2 cellular contexts compared by ENCODE assay signal in the genomic region with DNA sequence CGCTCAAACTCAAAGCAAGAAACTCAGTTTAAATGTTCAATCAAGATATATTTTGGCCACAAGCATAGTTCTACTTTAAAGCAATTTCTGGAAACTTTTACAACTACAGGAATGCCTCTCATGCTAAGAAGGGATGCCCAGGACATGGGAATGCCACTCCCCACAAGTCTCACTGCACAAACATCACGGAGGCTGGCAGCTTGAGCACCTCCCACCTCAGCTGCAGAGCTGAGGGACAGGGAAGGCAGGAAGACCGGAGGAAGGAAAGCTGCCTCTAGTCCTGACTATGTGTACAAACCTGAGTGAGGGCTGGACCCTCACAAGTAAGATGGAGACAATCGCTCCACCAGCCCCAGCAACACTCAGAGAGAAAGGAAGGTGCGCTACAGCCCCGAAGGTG.
TF ChIP-seq lines count a peak whose summit lies in the region.

No MANE protein-coding gene starts in this region.

TF ChIP-seq in GM23338, 12 proteins besides CTCF, POLR2A, EP300 and RAD21 (continued from another document):
- TF ChIP-seq, protein P1, sequence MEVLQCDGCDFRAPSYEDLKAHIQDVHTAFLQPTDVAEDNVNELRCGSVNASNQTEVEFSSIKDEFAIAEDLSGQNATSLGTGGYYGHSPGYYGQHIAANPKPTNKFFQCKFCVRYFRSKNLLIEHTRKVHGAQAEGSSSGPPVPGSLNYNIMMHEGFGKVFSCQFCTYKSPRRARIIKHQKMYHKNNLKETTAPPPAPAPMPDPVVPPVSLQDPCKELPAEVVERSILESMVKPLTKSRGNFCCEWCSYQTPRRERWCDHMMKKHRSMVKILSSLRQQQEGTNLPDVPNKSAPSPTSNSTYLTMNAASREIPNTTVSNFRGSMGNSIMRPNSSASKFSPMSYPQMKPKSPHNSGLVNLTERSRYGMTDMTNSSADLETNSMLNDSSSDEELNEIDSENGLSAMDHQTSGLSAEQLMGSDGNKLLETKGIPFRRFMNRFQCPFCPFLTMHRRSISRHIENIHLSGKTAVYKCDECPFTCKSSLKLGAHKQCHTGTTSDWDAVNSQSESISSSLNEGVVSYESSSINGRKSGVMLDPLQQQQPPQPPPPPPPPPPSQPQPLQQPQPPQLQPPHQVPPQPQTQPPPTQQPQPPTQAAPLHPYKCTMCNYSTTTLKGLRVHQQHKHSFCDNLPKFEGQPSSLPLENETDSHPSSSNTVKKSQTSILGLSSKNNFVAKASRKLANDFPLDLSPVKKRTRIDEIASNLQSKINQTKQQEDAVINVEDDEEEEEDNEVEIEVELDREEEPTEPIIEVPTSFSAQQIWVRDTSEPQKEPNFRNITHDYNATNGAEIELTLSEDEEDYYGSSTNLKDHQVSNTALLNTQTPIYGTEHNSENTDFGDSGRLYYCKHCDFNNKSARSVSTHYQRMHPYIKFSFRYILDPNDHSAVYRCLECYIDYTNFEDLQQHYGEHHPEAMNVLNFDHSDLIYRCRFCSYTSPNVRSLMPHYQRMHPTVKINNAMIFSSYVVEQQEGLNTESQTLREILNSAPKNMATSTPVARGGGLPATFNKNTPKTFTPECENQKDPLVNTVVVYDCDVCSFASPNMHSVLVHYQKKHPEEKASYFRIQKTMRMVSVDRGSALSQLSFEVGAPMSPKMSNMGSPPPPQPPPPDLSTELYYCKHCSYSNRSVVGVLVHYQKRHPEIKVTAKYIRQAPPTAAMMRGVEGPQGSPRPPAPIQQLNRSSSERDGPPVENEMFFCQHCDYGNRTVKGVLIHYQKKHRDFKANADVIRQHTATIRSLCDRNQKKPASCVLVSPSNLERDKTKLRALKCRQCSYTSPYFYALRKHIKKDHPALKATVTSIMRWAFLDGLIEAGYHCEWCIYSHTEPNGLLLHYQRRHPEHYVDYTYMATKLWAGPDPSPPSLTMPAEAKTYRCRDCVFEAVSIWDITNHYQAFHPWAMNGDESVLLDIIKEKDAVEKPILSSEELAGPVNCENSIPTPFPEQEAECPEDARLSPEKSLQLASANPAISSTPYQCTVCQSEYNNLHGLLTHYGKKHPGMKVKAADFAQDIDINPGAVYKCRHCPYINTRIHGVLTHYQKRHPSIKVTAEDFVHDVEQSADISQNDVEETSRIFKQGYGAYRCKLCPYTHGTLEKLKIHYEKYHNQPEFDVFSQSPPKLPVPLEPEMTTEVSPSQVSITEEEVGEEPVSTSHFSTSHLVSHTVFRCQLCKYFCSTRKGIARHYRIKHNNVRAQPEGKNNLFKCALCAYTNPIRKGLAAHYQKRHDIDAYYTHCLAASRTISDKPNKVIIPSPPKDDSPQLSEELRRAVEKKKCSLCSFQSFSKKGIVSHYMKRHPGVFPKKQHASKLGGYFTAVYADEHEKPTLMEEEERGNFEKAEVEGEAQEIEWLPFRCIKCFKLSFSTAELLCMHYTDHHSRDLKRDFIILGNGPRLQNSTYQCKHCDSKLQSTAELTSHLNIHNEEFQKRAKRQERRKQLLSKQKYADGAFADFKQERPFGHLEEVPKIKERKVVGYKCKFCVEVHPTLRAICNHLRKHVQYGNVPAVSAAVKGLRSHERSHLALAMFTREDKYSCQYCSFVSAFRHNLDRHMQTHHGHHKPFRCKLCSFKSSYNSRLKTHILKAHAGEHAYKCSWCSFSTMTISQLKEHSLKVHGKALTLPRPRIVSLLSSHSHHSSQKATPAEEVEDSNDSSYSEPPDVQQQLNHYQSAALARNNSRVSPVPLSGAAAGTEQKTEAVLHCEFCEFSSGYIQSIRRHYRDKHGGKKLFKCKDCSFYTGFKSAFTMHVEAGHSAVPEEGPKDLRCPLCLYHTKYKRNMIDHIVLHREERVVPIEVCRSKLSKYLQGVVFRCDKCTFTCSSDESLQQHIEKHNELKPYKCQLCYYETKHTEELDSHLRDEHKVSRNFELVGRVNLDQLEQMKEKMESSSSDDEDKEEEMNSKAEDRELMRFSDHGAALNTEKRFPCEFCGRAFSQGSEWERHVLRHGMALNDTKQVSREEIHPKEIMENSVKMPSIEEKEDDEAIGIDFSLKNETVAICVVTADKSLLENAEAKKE (CRISPR knock-in tag; IDR thresholded peaks at IDR 0.05): no peak
- TF ChIP-seq NANOG (IDR thresholded peaks at IDR 0.05; ENCODE audit: borderline replicate concordance) (no peak), EZH2phosphoT487 (IDR thresholded peaks at IDR 0.05; ENCODE audit: unreplicated experiment) (no peak), ZNF114 (CRISPR knock-in tag; IDR thresholded peaks at IDR 0.05) (no peak), EZH2 (IDR thresholded peaks at IDR 0.05; ENCODE audit: low read depth, unreplicated experiment) (no peak)
- TF ChIP-seq, protein P2, sequence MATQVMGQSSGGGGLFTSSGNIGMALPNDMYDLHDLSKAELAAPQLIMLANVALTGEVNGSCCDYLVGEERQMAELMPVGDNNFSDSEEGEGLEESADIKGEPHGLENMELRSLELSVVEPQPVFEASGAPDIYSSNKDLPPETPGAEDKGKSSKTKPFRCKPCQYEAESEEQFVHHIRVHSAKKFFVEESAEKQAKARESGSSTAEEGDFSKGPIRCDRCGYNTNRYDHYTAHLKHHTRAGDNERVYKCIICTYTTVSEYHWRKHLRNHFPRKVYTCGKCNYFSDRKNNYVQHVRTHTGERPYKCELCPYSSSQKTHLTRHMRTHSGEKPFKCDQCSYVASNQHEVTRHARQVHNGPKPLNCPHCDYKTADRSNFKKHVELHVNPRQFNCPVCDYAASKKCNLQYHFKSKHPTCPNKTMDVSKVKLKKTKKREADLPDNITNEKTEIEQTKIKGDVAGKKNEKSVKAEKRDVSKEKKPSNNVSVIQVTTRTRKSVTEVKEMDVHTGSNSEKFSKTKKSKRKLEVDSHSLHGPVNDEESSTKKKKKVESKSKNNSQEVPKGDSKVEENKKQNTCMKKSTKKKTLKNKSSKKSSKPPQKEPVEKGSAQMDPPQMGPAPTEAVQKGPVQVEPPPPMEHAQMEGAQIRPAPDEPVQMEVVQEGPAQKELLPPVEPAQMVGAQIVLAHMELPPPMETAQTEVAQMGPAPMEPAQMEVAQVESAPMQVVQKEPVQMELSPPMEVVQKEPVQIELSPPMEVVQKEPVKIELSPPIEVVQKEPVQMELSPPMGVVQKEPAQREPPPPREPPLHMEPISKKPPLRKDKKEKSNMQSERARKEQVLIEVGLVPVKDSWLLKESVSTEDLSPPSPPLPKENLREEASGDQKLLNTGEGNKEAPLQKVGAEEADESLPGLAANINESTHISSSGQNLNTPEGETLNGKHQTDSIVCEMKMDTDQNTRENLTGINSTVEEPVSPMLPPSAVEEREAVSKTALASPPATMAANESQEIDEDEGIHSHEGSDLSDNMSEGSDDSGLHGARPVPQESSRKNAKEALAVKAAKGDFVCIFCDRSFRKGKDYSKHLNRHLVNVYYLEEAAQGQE (IDR thresholded peaks at IDR 0.05; ENCODE audit: unreplicated experiment): no peak

TF ChIP-seq in WTC11, 78 proteins besides CTCF, POLR2A, EP300 and RAD21 (continued from another document):
- TF ChIP-seq IRF2 (CRISPR knock-in tag; IDR thresholded peaks at IDR 0.05; ENCODE audit: borderline replicate concordance, low read depth): no peak
- TF ChIP-seq MXD4 (CRISPR knock-in tag; IDR thresholded peaks at IDR 0.05; ENCODE audit: borderline replicate concordance): no peak
- no peak for TF ChIP-seq FOXP1 (CRISPR knock-in tag; IDR thresholded peaks at IDR 0.05; ENCODE audit: borderline replicate concordance)
- TF ChIP-seq NR1H2 (CRISPR knock-in tag; IDR thresholded peaks at IDR 0.05): no peak
